In the genomic region with DNA sequence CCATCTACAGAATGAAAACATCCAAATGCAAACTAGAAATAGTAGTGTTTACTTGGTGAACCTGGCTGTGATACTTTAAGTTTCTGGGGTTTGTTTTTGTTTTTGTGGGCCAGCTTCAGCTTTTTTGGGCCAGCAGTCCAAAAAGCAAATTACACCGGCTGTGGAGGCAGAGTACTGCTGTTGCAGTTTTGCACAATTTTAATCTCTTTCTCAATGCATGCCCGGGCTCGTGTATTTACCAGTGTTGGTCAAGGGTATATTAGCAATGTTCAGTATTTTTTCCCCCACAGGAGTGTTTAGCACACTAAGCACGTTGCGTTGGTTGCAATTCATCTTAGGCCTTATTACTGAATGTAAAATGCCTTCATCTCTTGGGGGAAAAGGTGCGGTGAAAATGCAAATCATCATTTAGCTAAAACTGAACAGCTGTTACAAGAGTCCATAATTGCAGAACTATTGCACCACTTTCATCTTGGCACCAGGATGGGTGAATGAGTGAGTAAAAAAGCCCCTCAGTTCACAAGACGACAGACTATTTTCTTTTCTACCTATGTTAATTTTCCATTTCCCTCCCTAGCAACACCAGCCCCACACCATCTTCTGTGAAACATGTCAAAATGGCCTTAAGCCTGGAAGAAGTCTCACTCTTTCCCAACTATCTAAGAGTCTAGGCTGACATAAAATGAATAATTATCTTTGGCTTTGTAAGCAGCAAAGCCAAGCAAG, we compare ENCODE assay signal across 8 cellular contexts. TPM values are rescaled to one million over a fixed set of nuclear protein-coding genes. Genes with fewer than 3 reads are reported as not detected.
DNase-seq lines count a peak whose midpoint lies in the region; ATAC-seq and TF ChIP-seq lines count a peak whose summit lies in the region.

No MANE protein-coding gene starts in this region.

- CTCF ChIA-PET in CD8-positive, alpha-beta T cell (lab: Charles Lee) = interaction anchor here (1.2 to 5.9 kb wide), 5 partner anchors 15 to 69 kb away, joined by 4 to 44 read pairs (median 4); partner anchors contain the start of gene MRPL1

- H3K4me1 ChIP-seq in CD8-positive, alpha-beta T cell (ENCODE audit: insufficient read depth, low read length) = peaks cover 37% of the 10 kb centered on the region
- peaks cover 0 to 19% of the 10 kb centered on the region in 2 donors for H3K4me1 ChIP-seq in ascending aorta
- peaks cover 19 to 36% (median 28%) of the 10 kb centered on the region in 4 donors for H3K4me1 ChIP-seq in stomach

- TF ChIP-seq EP300 in stomach (IDR thresholded peaks at IDR 0.05) = no peak

- peak overlapping the region; percentile 99 for H3K4me3 Mint-ChIP-seq in CD8-positive, alpha-beta T cell
- H3K4me3 Mint-ChIP-seq in IgD-negative memory B cell = peak overlapping the region; percentile 91 to 98 (median 97)

- H3K4me1 Mint-ChIP-seq in CD8-positive, alpha-beta T cell (ENCODE audit: low read depth) = peaks cover 58% of the 10 kb centered on the region
- peaks cover 16 to 31% (median 23%) of the 10 kb centered on the region in 3 donors for H3K4me1 Mint-ChIP-seq in IgD-negative memory B cell

- no peaks in the 10 kb centered on the region for H3K27me3 Mint-ChIP-seq in CD8-positive, alpha-beta T cell (ENCODE audit: low read depth)
- H3K27me3 Mint-ChIP-seq in IgD-negative memory B cell = no peaks in the 10 kb centered on the region

- H3K27ac Mint-ChIP-seq in CD8-positive, alpha-beta T cell = peak overlapping the region; percentile 100
- peak overlapping the region; percentile 95 to 100 (median 97) for H3K27ac Mint-ChIP-seq in IgD-negative memory B cell

- no peaks in the 10 kb centered on the region for H3K9me3 Mint-ChIP-seq in CD8-positive, alpha-beta T cell
- H3K9me3 Mint-ChIP-seq in IgD-negative memory B cell = peaks cover 0 to 2% (median 0%) of the 10 kb centered on the region in 3 donors

- no peak for TF ChIP-seq POLR2A in stomach (IDR thresholded peaks at IDR 0.05)

- DNase-seq in CD8-positive, alpha-beta T cell = peak in 2 of 7 experiments; percentile 28 to 57
- DNase-seq in ascending aorta (ENCODE audit: low spot score in 2 of 2) = no peak
- DNase-seq in kidney tubule cell (ENCODE audit: low spot score) = peak; percentile 11
- no peak for DNase-seq in stomach
- no peak for DNase-seq in activated gamma-delta T cell treated with Interleukin-2 at 50 U/mL for 16 hours
- no peak for DNase-seq in central memory CD4-positive, alpha-beta T cell
- no peak for DNase-seq in activated CD4-positive, alpha-beta T cell treated with anti-CD3 and anti-CD28 coated beads for 1 hour

- no peak for TF ChIP-seq CTCF in CD8-positive, alpha-beta T cell (IDR thresholded peaks at IDR 0.05)
- TF ChIP-seq CTCF in ascending aorta (IDR thresholded peaks at IDR 0.05) (no peak), stomach (IDR thresholded peaks at IDR 0.05) (no peak)

- no peaks in the 10 kb centered on the region for H3K9me3 ChIP-seq in CD8-positive, alpha-beta T cell (ENCODE audit: low read length)
- no peaks in the 10 kb centered on the region for H3K9me3 ChIP-seq in ascending aorta
- no peaks in the 10 kb centered on the region for H3K9me3 ChIP-seq in stomach

- peaks cover 27% of the 10 kb centered on the region for H3K36me3 Mint-ChIP-seq in CD8-positive, alpha-beta T cell
- H3K36me3 Mint-ChIP-seq in IgD-negative memory B cell = no peaks in the 10 kb centered on the region

- intact Hi-C loops in CD8-positive, alpha-beta T cell (cut with DNase I, micrococcal nuclease) = loop anchor here (1.0 kb wide), 2 partner anchors 33 to 41 kb away; partner anchors contain the start of gene MRPL1 (in 2 of the 2)
- intact Hi-C loops in ascending aorta (cut with DNase I) = loop anchor here (1.0 kb wide), 1 partner anchor 41 kb away; the partner anchor contains the start of gene MRPL1
- intact Hi-C loops in stomach (cut with DNase I; ENCODE audit: low total_unique reads) = no loop called here

- H3K36me3 ChIP-seq in CD8-positive, alpha-beta T cell (ENCODE audit: insufficient read depth, low read length) = no peaks in the 10 kb centered on the region
- H3K36me3 ChIP-seq in ascending aorta (no peaks in the 10 kb centered on the region), stomach (no peaks in the 10 kb centered on the region)

- whole genome bisulfite sequencing in stomach, 5 donors = 11 to 15% (median 13%) methylated on average over 7 of the region's 7 CpGs

- no peaks in the 10 kb centered on the region for H3K27me3 ChIP-seq in CD8-positive, alpha-beta T cell (ENCODE audit: insufficient read depth, low read length)
- H3K27me3 ChIP-seq in ascending aorta (no peaks in the 10 kb centered on the region), stomach (no peaks in the 10 kb centered on the region)

- peak overlapping the region; percentile 98 for H3K27ac ChIP-seq in CD8-positive, alpha-beta T cell (ENCODE audit: low read depth, low read length)
- H3K27ac ChIP-seq in ascending aorta (peak overlapping the region; percentile 98 to 100), stomach (peak overlapping the region; percentile 76 to 100 (median 100))

- no peak for ATAC-seq in CD8-positive, alpha-beta T cell

- POLR2A ChIA-PET in CD8-positive, alpha-beta T cell (lab: Charles Lee) = interaction anchor here (0.6 to 13.2 kb wide), 13 partner anchors 11 to 750 kb away, joined by 3 to 625 read pairs (median 4); partner anchors contain the start of genes CCNG2 and MRPL1

- H3K4me3 ChIP-seq in CD8-positive, alpha-beta T cell (ENCODE audit: low read depth, low read length) = peak overlapping the region; percentile 64
- H3K4me3 ChIP-seq in ascending aorta (peak overlapping the region; percentile 97 to 99), stomach (peak overlapping the region; percentile 78 to 95 (median 86))

RNA-seq across cellular contexts. Expression of gene CNOT6L, which starts 1.8 kb away (rescaled TPM):
- 100 to 1,000 TPM; 324 to 341 TPM for total RNA-seq in CD8-positive, alpha-beta T cell
- polyA plus RNA-seq in IgD-negative memory B cell (40.1 TPM), stomach (1 to 10 TPM; 4.6 to 5.5 (median 5.3) TPM)
- total RNA-seq in ascending aorta (13.1 TPM), stomach (10 to 100 TPM in 3 of 5 donors, 1 to 10 TPM in 2; 6.7 to 74.5 (median 13.8) TPM)

RNA-seq across cellular contexts. Expression of gene MRPL1, which starts 41.6 kb away (rescaled TPM):
- total RNA-seq in CD8-positive, alpha-beta T cell = 10 to 100 TPM; 14.8 to 20.5 TPM
- polyA plus RNA-seq in IgD-negative memory B cell (30.0 TPM), stomach (10 to 100 TPM; 36.4 to 38.5 (median 37.5) TPM)
- total RNA-seq in ascending aorta (6.2 TPM), stomach (100 to 1,000 TPM in 1 of 5 donors, 10 to 100 TPM in 3, 1 to 10 TPM in 1; 1.8 to 133 (median 30.5) TPM)

Comparison
In these comparisons a context has a peak if more than half of its experiments do, and no peak if none do; other contexts are left out.
1. RNA of gene CNOT6L, which starts 1.8 kb away (total RNA-seq): 324 to 341 TPM in CD8-positive, alpha-beta T cell; 6.7 to 74.5 TPM in stomach and 13.1 TPM in ascending aorta (single experiment); every median in the first group is over 4 times any median in the second.
2. Peak in every context shown above with its lines, with median percentiles within 50 percentile points of each other: H3K27ac ChIP-seq and H3K4me3 ChIP-seq.